ENCODE assay signal across 1 cellular context in the genomic region with DNA sequence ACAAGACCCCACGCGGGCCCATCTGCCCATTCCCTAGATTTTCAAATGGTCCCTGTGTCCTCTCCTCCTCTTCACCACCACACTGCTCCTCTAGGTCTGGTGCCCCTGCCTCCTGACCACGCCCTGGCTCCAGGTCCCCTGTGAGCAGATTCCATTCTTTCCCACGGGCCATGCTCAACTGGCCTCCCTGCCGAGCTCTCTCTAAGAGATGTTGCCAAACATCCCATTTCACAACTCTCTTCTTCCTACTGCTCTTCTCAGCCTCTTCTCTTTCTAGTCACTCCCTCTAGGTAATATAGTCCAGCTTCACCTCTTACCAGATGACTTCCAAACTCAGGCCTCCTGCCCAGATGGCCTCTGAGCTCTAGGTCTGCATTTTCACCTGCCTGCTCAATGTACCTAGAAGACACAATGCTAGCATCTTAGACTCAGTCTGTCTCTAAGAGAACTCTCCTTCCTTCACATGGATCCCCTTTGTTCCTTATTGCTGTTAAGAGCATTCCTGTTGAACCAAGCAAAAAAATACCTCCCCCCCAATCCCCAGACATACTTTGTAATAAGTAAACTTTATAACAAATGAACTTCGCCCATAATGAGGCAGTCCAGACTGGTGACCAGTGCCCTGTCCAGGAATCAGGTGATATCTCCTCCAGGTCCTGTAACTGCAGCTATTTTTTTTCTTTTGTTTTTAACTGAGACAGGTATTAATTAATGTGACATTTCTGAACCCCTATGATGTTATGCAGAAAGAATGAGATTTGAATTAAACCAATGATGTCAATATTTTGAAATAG.
TF ChIP-seq lines count a peak whose summit lies in the region.

No MANE protein-coding gene starts in this region.

TF ChIP-seq in HepG2, 621 proteins besides CTCF, POLR2A, EP300 and RAD21 (continued from another document):
- TF ChIP-seq LRRFIP1 (CRISPR knock-in tag; conservative IDR thresholded peaks at IDR 0.05) (no peak), THYN1 (CRISPR knock-in tag; IDR thresholded peaks at IDR 0.05; ENCODE audit: borderline replicate concordance, low read depth) (no peak), ZNF879 (CRISPR knock-in tag; IDR thresholded peaks at IDR 0.05) (no peak), ZNF333 (CRISPR knock-in tag; IDR thresholded peaks at IDR 0.05; ENCODE audit: borderline replicate concordance) (no peak), RBM22 (optimal IDR thresholded peaks at IDR 0.05; ENCODE audit: low read length) (peak; percentile 64)
TF ChIP-seq in HepG2: peak in this region for 1.
